8 cellular contexts compared by ENCODE assay signal in genomic region chr1:212035835-212036605, GRCh38. TPM values are rescaled to one million over a fixed set of nuclear protein-coding genes. Genes with fewer than 3 reads are reported as not detected.
A peak's percentile ranks its signal among the peaks of the same experiment; 100 is the strongest.
DNase-seq lines count a peak whose midpoint lies in the region; TF ChIP-seq lines count a peak whose summit lies in the region.

No MANE protein-coding gene starts in this region.

- H3K23ac ChIP-seq in neuronal stem cell (ENCODE audit: low read depth, low read length, poor library complexity) = peak overlapping the region; percentile 46

- H3K36me3 ChIP-seq in GM23248 (ENCODE audit: low read depth) (no peaks in the 10 kb centered on the region), neuronal stem cell (replicated peaks in 1 of 2; ENCODE audit: control insufficient read depth in 2 of 2, insufficient read depth in 2 of 2, low read length in 2 of 2) (peaks cover 5 to 59% of the 10 kb centered on the region in 2 donors)

- no peaks in the 10 kb centered on the region for H3K9me3 ChIP-seq in GM23248 (ENCODE audit: low read depth)
- peaks cover 0 to 18% of the 10 kb centered on the region in 2 donors for H3K9me3 ChIP-seq in neuronal stem cell (replicated peaks in 1 of 2; ENCODE audit: control insufficient read depth in 2 of 2, insufficient read depth in 1 of 2, low read depth in 1 of 2, low read length in 2 of 2)

- DNase-seq in NCI-H1436 (lab: John Stamatoyannopoulos, UW) = peak; percentile 59
- DNase-seq in NCI-H1436 treated with DMSO at 0.1 percent for 48 hours (lab: John Stamatoyannopoulos, UW) = no peak
- DNase-seq in GM23248 = no peak
- DNase-seq in Kasumi-1 (lab: John Stamatoyannopoulos, UW) = peak; percentile 31 to 64
- DNase-seq in dorsolateral prefrontal cortex = no peak
- no peak for DNase-seq in neuronal stem cell (ENCODE audit: low spot score)
- DNase-seq in NCI-H1092 (lab: John Stamatoyannopoulos, UW) = no peak
- DNase-seq in occipital lobe (lab: John Stamatoyannopoulos, UW) = no peak

- H3K9ac ChIP-seq in GM23248 = peak overlapping the region; percentile 86
- H3K9ac ChIP-seq in neuronal stem cell (ENCODE audit: low read depth, low read length, poor library complexity) = peak overlapping the region; percentile 79

- H3K79me2 ChIP-seq in GM23248 (ENCODE audit: insufficient read depth) = peaks cover 80% of the 10 kb centered on the region

- H4K8ac ChIP-seq in neuronal stem cell (ENCODE audit: low read depth, low read length) = no peak overlapping the region

- no peaks in the 10 kb centered on the region for H4K20me1 ChIP-seq in GM23248 (ENCODE audit: insufficient read depth)

- H3K4me1 ChIP-seq in GM23248 (ENCODE audit: insufficient read depth) (peaks cover 41% of the 10 kb centered on the region), neuronal stem cell (ENCODE audit: control insufficient read depth in 2 of 2, insufficient read depth in 1 of 2, low read depth in 1 of 2, low read length in 2 of 2) (peaks cover 6 to 7% of the 10 kb centered on the region in 2 donors)

- peaks cover 19% of the 10 kb centered on the region for H3F3A ChIP-seq in GM23248 (ENCODE audit: insufficient read depth)

- in situ Hi-C loops in GM23248 (cut with MboI) = no loop called here

- no peak overlapping the region for H3K14ac ChIP-seq in neuronal stem cell (ENCODE audit: low read length)

- H3K4ac ChIP-seq in neuronal stem cell (ENCODE audit: low read length) = no peak overlapping the region

- H4K91ac ChIP-seq in neuronal stem cell (ENCODE audit: low read depth, low read length, poor library complexity) = no peak overlapping the region

- H2BK5ac ChIP-seq in neuronal stem cell (ENCODE audit: low read length) = no peak overlapping the region

- no peak overlapping the region for H2AK5ac ChIP-seq in neuronal stem cell (ENCODE audit: low read depth, low read length)

- H3K9me2 ChIP-seq in GM23248 (ENCODE audit: insufficient read depth) = no peaks in the 10 kb centered on the region

- H3K4me3 ChIP-seq in GM23248 = peak overlapping the region; percentile 96
- H3K4me3 ChIP-seq in dorsolateral prefrontal cortex = peak overlapping the region; percentile 41 to 91 (median 71)
- peak overlapping the region; percentile 61 to 94 for H3K4me3 ChIP-seq in neuronal stem cell (ENCODE audit: low read length in 2 of 2)

- H3K79me1 ChIP-seq in neuronal stem cell (ENCODE audit: low read depth, low read length) = no peaks in the 10 kb centered on the region

- intact Hi-C loops in dorsolateral prefrontal cortex (cut with DNase I) = loop anchor here (2.0 to 10.0 kb wide), 3 partner anchors 204 to 461 kb away; partner anchors contain the start of genes LPGAT1 (in 1 of the 2) and SLC30A1 (in 1 of the 2)

- 2 to 3% methylated on average over 32 of the region's 32 CpGs for WGBS in GM23248 (ENCODE audit: low coverage in 1 of 2, low lambda C conversion rate in 2 of 2, missing lambda C conversion rate in 2 of 2), 2 experiments
- WGBS in neuronal stem cell (ENCODE audit: extremely low coverage in 2 of 2, insufficient read length in 2 of 2, insufficient replicate concordance in 1 of 2), 2 donors = no CpG with 5 or more reads among the region's 32 CpGs

- no peak for TF ChIP-seq CTCF in dorsolateral prefrontal cortex (IDR thresholded peaks at IDR 0.05 in 54 of 56, conservative IDR thresholded peaks at IDR 0.05 in 2 of 56; ENCODE audit: low read depth in 1 of 56, partially characterized antibody in 56 of 56)

- peak overlapping the region; percentile 58 for H3K27ac ChIP-seq in GM23248
- H3K27ac ChIP-seq in dorsolateral prefrontal cortex = peak overlapping the region in 27 of 59 donors; percentile 15 to 98 (median 94)
- peak overlapping the region; percentile 47 for H3K27ac ChIP-seq in neuronal stem cell (replicated peaks; ENCODE audit: low read length)

- H2AFZ ChIP-seq in GM23248 = peak overlapping the region; percentile 92
- H2AFZ ChIP-seq in neuronal stem cell (ENCODE audit: low read length) = peak overlapping the region; percentile 89

- H3K4me2 ChIP-seq in GM23248 (ENCODE audit: unreplicated experiment) = peak overlapping the region; percentile 96
- H3K4me2 ChIP-seq in neuronal stem cell (ENCODE audit: insufficient read depth, low read length, poor library complexity, severe bottlenecking) = peak overlapping the region; percentile 62

- peak overlapping the region; percentile 84 for H3K18ac ChIP-seq in neuronal stem cell (ENCODE audit: low read length)

- no peaks in the 10 kb centered on the region for H3K27me3 ChIP-seq in GM23248 (replicated peaks; ENCODE audit: insufficient read depth)
- H3K27me3 ChIP-seq in dorsolateral prefrontal cortex = peaks cover 0 to 14% (median 0%) of the 10 kb centered on the region in 45 donors
- no peaks in the 10 kb centered on the region for H3K27me3 ChIP-seq in neuronal stem cell (ENCODE audit: control insufficient read depth in 3 of 3, insufficient read depth in 3 of 3, low read depth in 1 of 3, low read length in 3 of 3)

- H2BK15ac ChIP-seq in neuronal stem cell (ENCODE audit: low read length) = no peak overlapping the region

- H2BK12ac ChIP-seq in neuronal stem cell (ENCODE audit: low read length) = no peak overlapping the region

- no peak overlapping the region for H2BK120ac ChIP-seq in neuronal stem cell (ENCODE audit: low read depth, low read length)

RNA-seq across cellular contexts. Expression of gene DTL, which starts 0.5 kb away (rescaled TPM):
- 8.2 and 10.5 TPM in 2 replicates for total RNA-seq in GM23248 (2014; rRNA removed; shearing (Covaris generic))
- polyA plus RNA-seq in GM23248 (2016; fragmentation: Nextera tagmentation; extraction: Ambion mirVana) = 7.6 and 9.7 TPM in 2 replicates
- 1 to 10 TPM in 24 of 120 experiments, under 1 TPM in 72, not detected in 24; 0.11 to 3.4 (median 0.62) TPM for total RNA-seq in dorsolateral prefrontal cortex
- polyA plus RNA-seq in neuronal stem cell (2013, experiment 1 of 2) = 33.3 TPM
- 30.1 TPM for polyA plus RNA-seq in neuronal stem cell (2013, experiment 2 of 2)
- total RNA-seq in occipital lobe = 2.7 TPM

RNA-seq across cellular contexts. Expression of gene INTS7, which starts 0.7 kb away (rescaled TPM):
- total RNA-seq in GM23248 (2014; rRNA removed; shearing (Covaris generic)) = 9.6 and 12.1 TPM in 2 replicates
- polyA plus RNA-seq in GM23248 (2016; fragmentation: Nextera tagmentation; extraction: Ambion mirVana) = 9.8 and 11.8 TPM in 2 replicates
- 10 to 100 TPM in 119 of 120 experiments, 1 to 10 TPM in 1; 9.6 to 23.7 (median 16.5) TPM for total RNA-seq in dorsolateral prefrontal cortex
- polyA plus RNA-seq in neuronal stem cell (2013, experiment 1 of 2) = 11.6 TPM
- 12.0 TPM for polyA plus RNA-seq in neuronal stem cell (2013, experiment 2 of 2)
- total RNA-seq in occipital lobe = 39.5 TPM

Comparison
In these comparisons a context has a peak if more than half of its experiments do, and no peak if none do; other contexts are left out.
1. DNase-seq: peak in NCI-H1436 (single experiment) and Kasumi-1 (2 of 2); none in NCI-H1436 treated with DMSO at 0.1 percent for 48 hours (single experiment), GM23248 (single experiment), dorsolateral prefrontal cortex (0 of 10), neuronal stem cell (single experiment), NCI-H1092 (single experiment) and occipital lobe (single experiment).
2. Peak in every context shown above with its lines, with median percentiles within 50 percentile points of each other: H3K4me3 ChIP-seq.